In genomic region chr15:48955967-48956366, GRCh38 we compare ENCODE assay signal across 2 cellular contexts.
TF ChIP-seq lines count a peak whose summit lies in the region.

No MANE protein-coding gene starts in this region.

TF ChIP-seq in IMR-90, 13 proteins besides CTCF, POLR2A, EP300 and RAD21 (continued from another document):
- TF ChIP-seq ELK1 (IDR thresholded peaks at IDR 0.05; ENCODE audit: borderline replicate concordance, low read depth, low read length), result no peak

TF ChIP-seq in SK-N-SH treated with all-trans-retinoic acid at 6 μM for 48 hours, 23 proteins besides CTCF, POLR2A, EP300 and RAD21 (continued from another document):
- no peak for TF ChIP-seq CSRNP3 (CRISPR knock-in tag; IDR thresholded peaks at IDR 0.05)
- TF ChIP-seq TCF4 (CRISPR knock-in tag; IDR thresholded peaks at IDR 0.05; ENCODE audit: borderline replicate concordance), result no peak
- no peak for TF ChIP-seq TSHZ2 (CRISPR knock-in tag; IDR thresholded peaks at IDR 0.05)
- TF ChIP-seq ZNF565 (CRISPR knock-in tag; conservative IDR thresholded peaks at IDR 0.05; ENCODE audit: low read depth), result no peak
- no peak for TF ChIP-seq ZNF8 (CRISPR knock-in tag; IDR thresholded peaks at IDR 0.05)
- no peak for TF ChIP-seq TOX (CRISPR knock-in tag; IDR thresholded peaks at IDR 0.05; ENCODE audit: borderline replicate concordance)
- TF ChIP-seq ESRRG (CRISPR knock-in tag; IDR thresholded peaks at IDR 0.05), result no peak
TF ChIP-seq in SK-N-SH treated with all-trans-retinoic acid at 6 μM for 48 hours: peak in this region for 0.
